In genomic region chr10:58894929-58895328, GRCh38 we compare ENCODE assay signal across 1 cellular context.
TF ChIP-seq lines count a peak whose summit lies in the region.

No MANE protein-coding gene starts in this region.

TF ChIP-seq in GM23338, 12 proteins besides CTCF, POLR2A, EP300 and RAD21 (continued from another document):
- TF ChIP-seq ZNF462 (CRISPR knock-in tag; IDR thresholded peaks at IDR 0.05) (no peak), EZH2 (IDR thresholded peaks at IDR 0.05; ENCODE audit: low read depth, unreplicated experiment) (no peak), JUNB (IDR thresholded peaks at IDR 0.05; ENCODE audit: unreplicated experiment) (no peak), REST (IDR thresholded peaks at IDR 0.05; ENCODE audit: unreplicated experiment) (no peak)
TF ChIP-seq in GM23338: peak in this region for 0.
